Comparison of ENCODE assay signal across 7 cellular contexts in genomic region chr11:131066551-131066950, GRCh38.
"Had no signal": no experiment of that assay in that cellular context is flagged by ENCODE, and none has a peak within 500 bp of the region (broad histone marks: within the 10 kb centered on the region; RNA-seq: fewer than 3 reads in every experiment).

No MANE protein-coding gene starts in this region.

- H3K27ac Mint-ChIP-seq: GM23338, IgD-negative memory B cell had no signal

- H3K36me3 Mint-ChIP-seq: IgD-negative memory B cell had no signal

- H3K4me3 ChIP-seq: GM23338 had no signal

- H3K4me3 Mint-ChIP-seq: GM23338, H9 had no signal

- H3K27me3 Mint-ChIP-seq: IgD-negative memory B cell had no signal

- H3K27ac ChIP-seq: HL-60 had no signal

- ATAC-seq: GM23338, HepG2 had no signal

- DNase-seq: H9, HCEC 1CT, KBM-7 had no signal

- H3K4me1 Mint-ChIP-seq: IgD-negative memory B cell had no signal
